In the genomic region with DNA sequence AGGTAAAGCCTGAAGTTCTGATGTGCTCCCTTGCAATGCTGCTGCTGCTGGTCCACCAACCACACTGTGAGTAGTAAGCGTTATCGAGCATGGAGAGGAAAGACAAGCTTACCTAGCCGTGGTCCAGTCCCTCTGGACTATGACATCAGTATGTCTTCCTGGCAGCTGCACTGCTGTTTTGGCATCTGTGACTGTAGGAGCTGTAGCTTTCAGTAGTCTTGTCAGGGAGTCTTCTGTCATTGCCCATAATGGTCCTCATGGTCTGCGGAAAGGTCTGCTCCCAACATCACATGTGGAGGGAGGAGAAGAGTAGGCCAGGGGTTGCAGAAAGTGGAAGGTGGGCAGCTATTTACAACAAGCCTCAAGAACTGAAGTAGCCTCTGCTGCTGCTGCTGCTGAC, we compare ENCODE assay signal across 1 cellular context.
TF ChIP-seq lines count a peak whose summit lies in the region.

No MANE protein-coding gene starts in this region.

TF ChIP-seq in IMR-90, 13 proteins besides CTCF, POLR2A, EP300 and RAD21 (continued from another document):
- TF ChIP-seq, protein P1, sequence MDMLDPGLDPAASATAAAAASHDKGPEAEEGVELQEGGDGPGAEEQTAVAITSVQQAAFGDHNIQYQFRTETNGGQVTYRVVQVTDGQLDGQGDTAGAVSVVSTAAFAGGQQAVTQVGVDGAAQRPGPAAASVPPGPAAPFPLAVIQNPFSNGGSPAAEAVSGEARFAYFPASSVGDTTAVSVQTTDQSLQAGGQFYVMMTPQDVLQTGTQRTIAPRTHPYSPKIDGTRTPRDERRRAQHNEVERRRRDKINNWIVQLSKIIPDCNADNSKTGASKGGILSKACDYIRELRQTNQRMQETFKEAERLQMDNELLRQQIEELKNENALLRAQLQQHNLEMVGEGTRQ (IDR thresholded peaks at IDR 0.05; ENCODE audit: low read depth, low read length), result no peak
- no peak for TF ChIP-seq BHLHE40 (IDR thresholded peaks at IDR 0.05; ENCODE audit: low read depth, low read length)
- no peak for TF ChIP-seq MXI1 (IDR thresholded peaks at IDR 0.05; ENCODE audit: borderline replicate concordance, low read depth, low read length)
